9 cellular contexts compared by ENCODE assay signal in the genomic region with DNA sequence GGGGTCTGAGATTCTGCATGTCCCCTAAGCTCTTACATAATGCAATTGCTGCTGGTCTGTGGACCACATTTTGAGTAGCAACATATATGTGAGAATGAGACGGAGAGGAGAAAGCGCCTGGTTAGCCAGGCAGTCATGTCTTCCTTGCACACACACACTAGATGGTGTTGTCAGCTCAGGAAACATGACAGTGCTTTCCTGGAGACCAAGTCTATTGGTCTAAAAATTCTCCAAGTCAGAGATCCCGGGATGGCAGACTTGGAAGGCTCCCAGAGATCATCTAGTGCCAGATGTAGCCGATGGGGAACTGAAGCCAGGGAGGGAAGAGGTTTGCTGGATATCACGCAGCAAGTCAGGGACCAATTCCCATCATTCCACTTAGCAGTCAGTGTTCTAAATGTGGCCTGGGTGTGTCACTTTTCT. TPM values are rescaled to one million over a fixed set of nuclear protein-coding genes. Genes with fewer than 3 reads are reported as not detected.
DNase-seq lines count a peak whose midpoint lies in the region; ATAC-seq and TF ChIP-seq lines count a peak whose summit lies in the region.
"Had no signal": no experiment of that assay in that cellular context is flagged by ENCODE, and none has a peak within 500 bp of the region (broad histone marks: within the 10 kb centered on the region; RNA-seq: fewer than 3 reads in every experiment).

No MANE protein-coding gene starts in this region.

- H3K9me3 ChIP-seq in lung (ENCODE audit: control insufficient read depth in 2 of 2, insufficient read depth in 1 of 2, low read length in 1 of 2), result no peaks in the 10 kb centered on the region

- DNase-seq in Ammon's horn (ENCODE audit: low spot score), result peak; percentile 86
- DNase-seq in NCI-H1694 treated with DMSO at 0.1 percent for 48 hours (lab: John Stamatoyannopoulos, UW), result peak; percentile 76
- peak; percentile 88 for DNase-seq in coronary artery (ENCODE audit: low spot score)
- DNase-seq in lung (ENCODE audit: low spot score), result peak; percentile 57
- no peak for DNase-seq in SK-N-DZ (ENCODE audit: low spot score)
- DNase-seq in NCI-H774 (lab: John Stamatoyannopoulos, UW), result no peak
- DNase-seq in HK-2 (ENCODE audit: unreplicated experiment), result no peak
- DNase-seq: activated naive CD8-positive, alpha-beta T cell treated with anti-CD3 and anti-CD28 coated beads, Interleukin-2, amount 10 ng/mL, durations not matched to agents 7 days and 5 days had no signal

- TF ChIP-seq CTCF in coronary artery (IDR thresholded peaks at IDR 0.05) (peak; percentile 32), lung (IDR thresholded peaks at IDR 0.05; ENCODE audit: control extremely low read depth, extremely low read depth) (peak; percentile 23)

- H3K27ac ChIP-seq in coronary artery (peak overlapping the region; percentile 46 to 48), lung (ENCODE audit: low read depth in 1 of 2, low read length in 1 of 2) (no peak overlapping the region)

- peaks cover 0 to 7% of the 10 kb centered on the region in 2 donors for H3K4me1 ChIP-seq in lung (ENCODE audit: control insufficient read depth in 2 of 2, insufficient read depth in 2 of 2, low read length in 2 of 2)

- no peaks in the 10 kb centered on the region for H3K36me3 ChIP-seq in lung (ENCODE audit: control insufficient read depth in 2 of 2, insufficient read depth in 2 of 2, low read length in 2 of 2)

- ATAC-seq in lung (ENCODE audit: insufficient read depth, low FRiP score), result no peak
- no peak for ATAC-seq in GM19467 (IDR thresholded peaks at IDR 0.05; ENCODE audit: unreplicated experiment)

- no peaks in the 10 kb centered on the region for H3K27me3 ChIP-seq in lung (ENCODE audit: control insufficient read depth, insufficient read depth)

- WGBS in lung, 2 donors, result 31 to 44% methylated on average over 5 of the region's 5 CpGs

- H3K4me3 ChIP-seq in coronary artery (no peak overlapping the region), lung (no peak overlapping the region)

RNA-seq across cellular contexts. Expression of gene GALNT12, which starts 53.4 kb away (rescaled TPM):
- total RNA-seq in lung, result 10 to 100 TPM; 26.3 to 35.0 TPM
- polyA plus RNA-seq in lung, result 10 to 100 TPM in 1 of 2 donors, 1 to 10 TPM in 1; 7.9 to 13.9 TPM
- polyA plus RNA-seq in SK-N-DZ (2014; cell fraction: cytosol; rRNA removed), result 0.87 and 1.9 TPM in 2 replicates
- polyA plus RNA-seq in SK-N-DZ (2014; cell fraction: nucleus; rRNA removed), result 2.1 and 6.9 TPM in 2 replicates

Comparison
In these comparisons a context has a peak if more than half of its experiments do, and no peak if none do; other contexts are left out.
1. DNase-seq: peak in Ammon's horn (single experiment), NCI-H1694 treated with DMSO at 0.1 percent for 48 hours (single experiment), coronary artery (single experiment) and lung (single experiment); none in SK-N-DZ (single experiment), NCI-H774 (single experiment) and HK-2 (single experiment).
2. H3K27ac ChIP-seq: peak in coronary artery (2 of 2); none in lung (0 of 2).